8 cellular contexts compared by ENCODE assay signal in the genomic region with DNA sequence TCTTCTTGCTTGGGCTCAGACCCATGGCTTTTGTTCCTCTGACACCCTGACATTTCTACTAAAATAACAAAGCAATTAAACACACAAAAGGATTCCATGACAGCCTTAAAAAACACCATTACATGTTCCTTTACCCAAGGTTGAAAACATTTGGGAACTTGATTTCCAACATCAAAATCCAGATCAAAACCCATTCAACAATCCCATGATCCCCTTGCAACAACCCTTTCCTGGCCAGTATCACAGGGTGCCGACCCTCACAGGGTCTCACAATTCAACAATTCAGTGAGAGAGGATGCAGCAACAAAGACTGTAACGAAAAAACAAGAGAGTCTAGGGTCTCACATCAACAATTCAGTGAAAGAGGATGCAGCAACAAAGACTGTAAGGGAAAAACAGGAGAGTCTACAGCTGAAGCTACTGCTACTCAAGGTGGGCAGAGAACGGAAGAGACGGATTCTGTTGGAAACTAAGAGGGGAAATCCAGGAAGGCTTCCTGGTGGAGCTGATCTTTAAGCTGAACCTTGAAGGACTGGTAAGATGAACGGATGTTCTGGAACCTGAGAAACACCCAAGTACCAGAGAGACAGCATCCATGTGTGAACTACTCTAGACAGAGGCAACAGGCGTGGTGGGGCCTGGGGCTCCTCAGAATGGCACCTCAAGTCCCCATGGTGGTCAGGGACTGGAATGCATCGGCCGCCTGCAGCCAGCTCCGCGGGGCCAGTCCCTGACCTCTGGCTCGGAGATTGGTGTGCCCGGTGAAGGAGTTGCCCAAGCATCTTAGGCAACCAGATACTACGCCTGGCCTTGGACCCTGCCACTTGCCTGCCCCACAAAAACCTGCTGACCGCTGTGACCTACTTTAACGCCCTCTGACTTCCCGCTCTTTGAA. TPM values are rescaled to one million over a fixed set of nuclear protein-coding genes. Genes with fewer than 3 reads are reported as not detected.
DNase-seq lines count a peak whose midpoint lies in the region; ATAC-seq and TF ChIP-seq lines count a peak whose summit lies in the region.

No MANE protein-coding gene starts in this region.

- no peak overlapping the region for H3K4me2 ChIP-seq in H9 (ENCODE audit: insufficient read depth, insufficient read length, low read length)

- H3K79me2 ChIP-seq in H9 (ENCODE audit: insufficient read depth, low read length) = no peaks in the 10 kb centered on the region

- peak overlapping the region; percentile 15 for H3K9ac ChIP-seq in H9 (ENCODE audit: extremely low read depth, insufficient read length, low read length)

- H4K8ac ChIP-seq in H9 (replicated peaks; ENCODE audit: insufficient read length, low read depth, low read length) = no peak overlapping the region

- H2AK5ac ChIP-seq in H9 (ENCODE audit: insufficient read length, low read length) = no peak overlapping the region

- no peak overlapping the region for H2BK120ac ChIP-seq in H9 (ENCODE audit: low read depth, low read length, poor library complexity, severe bottlenecking)

- H4K20me1 ChIP-seq in H9 (ENCODE audit: control insufficient read depth, insufficient read depth, insufficient read length) = no peaks in the 10 kb centered on the region

- H3K27me3 ChIP-seq in H9 (ENCODE audit: insufficient read depth, low read length) = no peaks in the 10 kb centered on the region

- no peak overlapping the region for H3K56ac ChIP-seq in H9 (ENCODE audit: insufficient read length, low read depth, low read length)

- peaks cover 11% of the 10 kb centered on the region for H3K27me3 Mint-ChIP-seq in H9 (ENCODE audit: low read depth)
- no peaks in the 10 kb centered on the region for H3K27me3 Mint-ChIP-seq in activated T-helper 17 cell treated with anti-CD3 and anti-CD28 coated beads, Interleukin-2, amount 50 U/mL, for 72 hours
- no peaks in the 10 kb centered on the region for H3K27me3 Mint-ChIP-seq in stimulated activated naive B cell treated with anti-CD40 and anti-IgM and Interleukin-4, amounts not matched to agents 10 μg/mL and 1 μg/mL and 100 μg/mL, for 72 hours

- no peak overlapping the region for H2BK12ac ChIP-seq in H9 (ENCODE audit: insufficient read length, low read depth, low read length)

- H2BK20ac ChIP-seq in H9 (ENCODE audit: low read depth, low read length, poor library complexity, severe bottlenecking) = no peak overlapping the region

- peak overlapping the region; percentile 96 for H3K14ac ChIP-seq in H9 (ENCODE audit: insufficient read depth, low read length)

- peaks cover 64 to 65% of the 10 kb centered on the region in 2 experiments for H3K4me1 Mint-ChIP-seq in H9
- H3K4me1 Mint-ChIP-seq in activated T-helper 17 cell treated with anti-CD3 and anti-CD28 coated beads, Interleukin-2, amount 50 U/mL, for 72 hours = peaks cover 40% of the 10 kb centered on the region
- H3K4me1 Mint-ChIP-seq in stimulated activated naive B cell treated with anti-CD40 and anti-IgM and Interleukin-4, amounts not matched to agents 10 μg/mL and 1 μg/mL and 100 μg/mL, for 72 hours = peaks cover 66 to 90% of the 10 kb centered on the region in 2 donors

- no peak for TF ChIP-seq CTCF in AG10803 (conservative IDR thresholded peaks at IDR 0.05; ENCODE audit: low read length)
- no peak for TF ChIP-seq CTCF in H9 (conservative IDR thresholded peaks at IDR 0.05)

- H4K91ac ChIP-seq in H9 (ENCODE audit: insufficient read length, low read depth, low read length) = no peak overlapping the region

- H3K9me3 ChIP-seq in H9 (ENCODE audit: control insufficient read depth, low read depth, low read length) = no peaks in the 10 kb centered on the region
- no peaks in the 10 kb centered on the region for H3K9me3 ChIP-seq in iPS-18c (ENCODE audit: control insufficient read depth, insufficient read depth, low read length)

- H3K23me2 ChIP-seq in H9 (ENCODE audit: insufficient read length, low read depth, low read length, poor library complexity, severe bottlenecking) = no peaks in the 10 kb centered on the region

- H3K36me3 Mint-ChIP-seq in H9 (ENCODE audit: insufficient read depth in 1 of 3, low read depth in 3 of 3) = 0 out of 7 replicates have a peak, but pooled peaks cover 0 to 1% (median 0%) of the 10 kb centered on the region in 3 experiments
- no peaks in the 10 kb centered on the region for H3K36me3 Mint-ChIP-seq in activated T-helper 17 cell treated with anti-CD3 and anti-CD28 coated beads, Interleukin-2, amount 50 U/mL, for 72 hours (ENCODE audit: low read depth)
- peaks cover 0 to 15% of the 10 kb centered on the region in 2 donors for H3K36me3 Mint-ChIP-seq in stimulated activated naive B cell treated with anti-CD40 and anti-IgM and Interleukin-4, amounts not matched to agents 10 μg/mL and 1 μg/mL and 100 μg/mL, for 72 hours

- no peak overlapping the region for H4K5ac ChIP-seq in H9 (ENCODE audit: insufficient read length, low read depth, low read length)

- DNase-seq in AG10803 (ENCODE audit: low read depth) (no peak), H9 (no peak), H4 (ENCODE audit: low spot score) (no peak), GM19240 (ENCODE audit: insufficient read length, low spot score) (no peak), 8988T (no peak)
- no peak for DNase-seq in stimulated activated naive B cell treated with anti-CD40 and anti-IgM and Interleukin-4, amounts not matched to agents 10 μg/mL and 1 μg/mL and 100 μg/mL, for 72 hours

- H3T11ph ChIP-seq in H9 (ENCODE audit: low read length) = no peak overlapping the region

- no peaks in the 10 kb centered on the region for H3K79me1 ChIP-seq in H9 (ENCODE audit: insufficient read depth, low read depth, low read length, poor library complexity, severe bottlenecking)

- peak overlapping the region in 1 of 3 experiments; percentile 49; a peak in 3 of 7 replicates for H3K27ac Mint-ChIP-seq in H9
- peak overlapping the region; percentile 94 for H3K27ac Mint-ChIP-seq in activated T-helper 17 cell treated with anti-CD3 and anti-CD28 coated beads, Interleukin-2, amount 50 U/mL, for 72 hours
- H3K27ac Mint-ChIP-seq in stimulated activated naive B cell treated with anti-CD40 and anti-IgM and Interleukin-4, amounts not matched to agents 10 μg/mL and 1 μg/mL and 100 μg/mL, for 72 hours = peak overlapping the region; percentile 96

- peaks cover 17% of the 10 kb centered on the region for H3K4me1 ChIP-seq in H9 (ENCODE audit: insufficient read depth, low read length)

- H3K9me3 Mint-ChIP-seq in H9 = peaks cover 0 to 3% of the 10 kb centered on the region in 2 experiments; a peak in 1 of 5 replicates
- no peaks in the 10 kb centered on the region for H3K9me3 Mint-ChIP-seq in activated T-helper 17 cell treated with anti-CD3 and anti-CD28 coated beads, Interleukin-2, amount 50 U/mL, for 72 hours
- H3K9me3 Mint-ChIP-seq in stimulated activated naive B cell treated with anti-CD40 and anti-IgM and Interleukin-4, amounts not matched to agents 10 μg/mL and 1 μg/mL and 100 μg/mL, for 72 hours = peaks cover 0 to 2% of the 10 kb centered on the region in 2 donors

- ATAC-seq in activated T-helper 17 cell treated with anti-CD3 and anti-CD28 coated beads, Interleukin-2, amount 50 U/mL, for 72 hours (replicated peaks) = peak; percentile 11
- no peak for ATAC-seq in stimulated activated naive B cell treated with anti-CD40 and anti-IgM and Interleukin-4, amounts not matched to agents 10 μg/mL and 1 μg/mL and 100 μg/mL, for 72 hours (replicated peaks)

- H2BK15ac ChIP-seq in H9 (ENCODE audit: low read depth, low read length) = no peak overlapping the region

- H3K4me3 Mint-ChIP-seq in H9 = peak overlapping the region; percentile 38 to 55; a peak in 4 of 5 replicates
- H3K4me3 Mint-ChIP-seq in activated T-helper 17 cell treated with anti-CD3 and anti-CD28 coated beads, Interleukin-2, amount 50 U/mL, for 72 hours = peak overlapping the region; percentile 91
- H3K4me3 Mint-ChIP-seq in stimulated activated naive B cell treated with anti-CD40 and anti-IgM and Interleukin-4, amounts not matched to agents 10 μg/mL and 1 μg/mL and 100 μg/mL, for 72 hours = peak overlapping the region; percentile 84

- H3K23ac ChIP-seq in H9 (ENCODE audit: insufficient read length, low read depth, low read length) = no peak overlapping the region

- H3K18ac ChIP-seq in H9 (ENCODE audit: insufficient read length, low read depth, low read length) = peak overlapping the region; percentile 85

- no peak overlapping the region for H3K27ac ChIP-seq in H9 (ENCODE audit: insufficient read length, low read depth, low read length)

- H2AFZ ChIP-seq in H9 (ENCODE audit: low read length) = no peak overlapping the region

- no peak overlapping the region for H3K4ac ChIP-seq in H9 (ENCODE audit: low read depth, low read length)

- no CpG with 5 or more reads among the region's 16 CpGs for WGBS in H9 (ENCODE audit: extremely low coverage, insufficient read length, low lambda C conversion rate)

- H3K4me3 ChIP-seq in AG10803 (ENCODE audit: low read length) = peak overlapping the region; percentile 51
- peak overlapping the region; percentile 60 for H3K4me3 ChIP-seq in iPS-18c (ENCODE audit: insufficient read depth, low read depth, low read length)

- no peak overlapping the region for H2BK5ac ChIP-seq in H9 (ENCODE audit: insufficient read length, low read length)

RNA-seq across cellular contexts. Expression of gene ZFP36L1, which starts 22.7 kb away (rescaled TPM):
- 95.0 and 109 TPM in 2 replicates for total RNA-seq in H9 (2021)
- 100 to 1,000 TPM in 1 of 2 donors, 10 to 100 TPM in 1; 57.7 to 146 TPM for total RNA-seq in activated T-helper 17 cell treated with anti-CD3 and anti-CD28 coated beads, Interleukin-2, amount 50 U/mL, for 72 hours
- total RNA-seq in H4 (2014; rRNA removed; shearing (Covaris generic)) = 27.7 and 31.0 TPM in 2 replicates
